8 cellular contexts compared by ENCODE assay signal in genomic region chr21:41068411-41069304, GRCh38.
DNase-seq lines count a peak whose midpoint lies in the region; ATAC-seq and TF ChIP-seq lines count a peak whose summit lies in the region.

No MANE protein-coding gene starts in this region.

- H3K4me2 ChIP-seq in BLaER1 treated with 17β-estradiol and CSF1 and Interleukin-3, amounts not matched to agents 10 nM and 100 nM, result peak overlapping the region; percentile 78 to 97 (median 89)

- DNase-seq in NCI-H1105 (lab: John Stamatoyannopoulos, UW), result peak; percentile 88
- peak; percentile 62 for DNase-seq in SKM-1 (lab: John Stamatoyannopoulos, UW; ENCODE audit: unreplicated experiment)
- DNase-seq in activated naive CD8-positive, alpha-beta T cell treated with anti-CD3 and anti-CD28 coated beads, Interleukin-2, amount 50 U/mL, for 24 hours, result peak; percentile 83
- peak; percentile 89 for DNase-seq in left ventricle myocardium superior
- peak; percentile 5 for DNase-seq in pulmonary artery endothelial cell (ENCODE audit: low read depth, low spot score)
- peak in 1 of 2 donors; percentile 81 for DNase-seq in vagina (ENCODE audit: extremely low spot score in 2 of 2)

- H3K36me3 ChIP-seq in BLaER1 treated with 17β-estradiol and CSF1 and Interleukin-3, amounts not matched to agents 10 nM and 100 nM, result no peaks in the 10 kb centered on the region
- H3K36me3 ChIP-seq in vagina, result no peaks in the 10 kb centered on the region

- no peak overlapping the region for H3K27ac ChIP-seq in BLaER1 treated with 17β-estradiol and CSF1 and Interleukin-3, amounts not matched to agents 10 nM and 100 nM
- H3K27ac ChIP-seq in vagina, result no peak overlapping the region

- H3K4me1 ChIP-seq in BLaER1 treated with 17β-estradiol and CSF1 and Interleukin-3, amounts not matched to agents 10 nM and 100 nM, result peaks cover 11 to 49% (median 34%) of the 10 kb centered on the region in 10 experiments
- H3K4me1 ChIP-seq in vagina, result no peaks in the 10 kb centered on the region

- TF ChIP-seq POLR2A in vagina (IDR thresholded peaks at IDR 0.05), result no peak

- no peaks in the 10 kb centered on the region for H3K9me3 ChIP-seq in BLaER1 treated with 17β-estradiol and CSF1 and Interleukin-3, amounts not matched to agents 10 nM and 100 nM (replicated peaks in 1 of 11)
- H3K9me3 ChIP-seq in vagina, result no peaks in the 10 kb centered on the region

- peak overlapping the region in 9 of 11 experiments; percentile 4 to 61 (median 26); a peak in 10 of 22 replicates for H3K9ac ChIP-seq in BLaER1 treated with 17β-estradiol and CSF1 and Interleukin-3, amounts not matched to agents 10 nM and 100 nM

- peak; percentile 91 for ATAC-seq in GM19463 (IDR thresholded peaks at IDR 0.05; ENCODE audit: unreplicated experiment)
- ATAC-seq in activated naive CD8-positive, alpha-beta T cell treated with anti-CD3 and anti-CD28 coated beads, Interleukin-2, amount 50 U/mL, for 24 hours, result peak; percentile 58
- peak; percentile 91 for ATAC-seq in left ventricle myocardium superior

- H3K4me1 Mint-ChIP-seq in activated naive CD8-positive, alpha-beta T cell treated with anti-CD3 and anti-CD28 coated beads, Interleukin-2, amount 50 U/mL, for 24 hours, result peaks cover 7% of the 10 kb centered on the region

- H4K20me1 ChIP-seq in BLaER1 treated with 17β-estradiol and CSF1 and Interleukin-3, amounts not matched to agents 10 nM and 100 nM, result no peaks in the 10 kb centered on the region

- H3K27me3 Mint-ChIP-seq in activated naive CD8-positive, alpha-beta T cell treated with anti-CD3 and anti-CD28 coated beads, Interleukin-2, amount 50 U/mL, for 24 hours, result peaks cover 32% of the 10 kb centered on the region

- no peaks in the 10 kb centered on the region for H3K36me3 Mint-ChIP-seq in activated naive CD8-positive, alpha-beta T cell treated with anti-CD3 and anti-CD28 coated beads, Interleukin-2, amount 50 U/mL, for 24 hours (ENCODE audit: low read depth)

- peak overlapping the region; percentile 56 for H3K4me3 Mint-ChIP-seq in activated naive CD8-positive, alpha-beta T cell treated with anti-CD3 and anti-CD28 coated beads, Interleukin-2, amount 50 U/mL, for 24 hours

- no peaks in the 10 kb centered on the region for H3K27me3 ChIP-seq in BLaER1 treated with 17β-estradiol and CSF1 and Interleukin-3, amounts not matched to agents 10 nM and 100 nM
- H3K27me3 ChIP-seq in vagina, result no peaks in the 10 kb centered on the region

- no peaks in the 10 kb centered on the region for H3K9me3 Mint-ChIP-seq in activated naive CD8-positive, alpha-beta T cell treated with anti-CD3 and anti-CD28 coated beads, Interleukin-2, amount 50 U/mL, for 24 hours

- TF ChIP-seq CTCF in vagina (IDR thresholded peaks at IDR 0.05), result peak in 2 of 3 experiments; percentile 12 to 47

- no peak overlapping the region for H3K27ac Mint-ChIP-seq in activated naive CD8-positive, alpha-beta T cell treated with anti-CD3 and anti-CD28 coated beads, Interleukin-2, amount 50 U/mL, for 24 hours

- peak overlapping the region; percentile 44 to 66 (median 52) for H3K4me3 ChIP-seq in BLaER1 treated with 17β-estradiol and CSF1 and Interleukin-3, amounts not matched to agents 10 nM and 100 nM
- H3K4me3 ChIP-seq in vagina, result no peak overlapping the region

- intact Hi-C loops in left ventricle myocardium superior (cut with micrococcal nuclease) (no loop called here), vagina (cut with DNase I) (loop anchor here (10.0 kb wide), 1 partner anchor 924 kb away; no protein-coding TSS in a partner anchor)

Comparison
In these comparisons a context has a peak if more than half of its experiments do, and no peak if none do; other contexts are left out.
1. H3K4me3 ChIP-seq: peak in BLaER1 treated with 17β-estradiol and CSF1 and Interleukin-3, amounts not matched to agents 10 nM and 100 nM (10 of 10); none in vagina (0 of 2).
2. Peak in every context shown above with its lines, with median percentiles within 50 percentile points of each other: ATAC-seq.